Comparison of ENCODE assay signal across 18 cellular contexts in genomic region chr17:71349908-71350600, GRCh38.
"Had no signal": no experiment of that assay in that cellular context is flagged by ENCODE, and none has a peak within 500 bp of the region (broad histone marks: within the 10 kb centered on the region; RNA-seq: fewer than 3 reads in every experiment).

No MANE protein-coding gene starts in this region.

- DNase-seq: activated CD4-positive, alpha-beta memory T cell treated with anti-CD3 and anti-CD28 coated beads for 36 hours; activated CD4-positive, alpha-beta T cell treated with anti-CD3 and anti-CD28 coated beads for 36 hours; activated effector memory CD4-positive, alpha-beta T cell treated with Interleukin-2 at 50 U/mL for 16 hours; activated naive CD4-positive, alpha-beta T cell treated with anti-CD3 and anti-CD28 coated beads, Interleukin-2, amount 50 U/mL, for 16 hours; activated T-cell treated with anti-CD3 and anti-CD28 coated beads, Interleukin-2, amount 50 U/mL, for 4 hours; adrenal gland; cerebellar nuclear complex; effector memory CD4-positive, alpha-beta T cell; hippocampal formation; left ventricle myocardium inferior; natural killer cell; stimulated activated CD4-positive, alpha-beta T cell treated with anti-CD3 and anti-CD28 coated beads, Interleukin-4, amount 100 ng/mL, for 4 hours; stimulated activated CD8-positive, alpha-beta memory T cell treated with anti-CD3 and anti-CD28 coated beads, Interleukin-4, amount 100 ng/mL, for 48 hours; stimulated activated naive CD4-positive, alpha-beta T cell treated with Interleukin-2 at 50 U/mL for 16 hours; substantia nigra; uterus had no signal

- H3K36me3 ChIP-seq: adrenal gland, left ventricle myocardium inferior, tibial nerve, uterus had no signal

- H3K27ac ChIP-seq: adrenal gland, left ventricle myocardium inferior, skin epidermis, tibial nerve, uterus had no signal

- H3K4me1 ChIP-seq: adrenal gland, left ventricle myocardium inferior, tibial nerve, uterus had no signal

- H3K27me3 ChIP-seq: adrenal gland, tibial nerve, uterus had no signal

- H3K4me3 ChIP-seq: adrenal gland, left ventricle myocardium inferior, skin epidermis, tibial nerve, uterus had no signal

- H3K9me3 ChIP-seq: adrenal gland, tibial nerve, uterus had no signal
